ENCODE assay signal across 1 cellular context in genomic region chr15:31327674-31328424, GRCh38.
A peak's percentile ranks its signal among the peaks of the same experiment; 100 is the strongest.
TF ChIP-seq lines count a peak whose summit lies in the region.

No MANE protein-coding gene starts in this region.

TF ChIP-seq in GM12878, 131 proteins besides CTCF, POLR2A, EP300 and RAD21 (continued from another document and continues in another):
- no peak for TF ChIP-seq FOXK2 (IDR thresholded peaks at IDR 0.05)
- TF ChIP-seq SMARCA5 (IDR thresholded peaks at IDR 0.05) = no peak
- TF ChIP-seq MEF2A (IDR thresholded peaks at IDR 0.05; ENCODE audit: insufficient read depth, low read depth, low read length) = no peak
- no peak for TF ChIP-seq NBN (IDR thresholded peaks at IDR 0.05)
- TF ChIP-seq, protein P1, sequence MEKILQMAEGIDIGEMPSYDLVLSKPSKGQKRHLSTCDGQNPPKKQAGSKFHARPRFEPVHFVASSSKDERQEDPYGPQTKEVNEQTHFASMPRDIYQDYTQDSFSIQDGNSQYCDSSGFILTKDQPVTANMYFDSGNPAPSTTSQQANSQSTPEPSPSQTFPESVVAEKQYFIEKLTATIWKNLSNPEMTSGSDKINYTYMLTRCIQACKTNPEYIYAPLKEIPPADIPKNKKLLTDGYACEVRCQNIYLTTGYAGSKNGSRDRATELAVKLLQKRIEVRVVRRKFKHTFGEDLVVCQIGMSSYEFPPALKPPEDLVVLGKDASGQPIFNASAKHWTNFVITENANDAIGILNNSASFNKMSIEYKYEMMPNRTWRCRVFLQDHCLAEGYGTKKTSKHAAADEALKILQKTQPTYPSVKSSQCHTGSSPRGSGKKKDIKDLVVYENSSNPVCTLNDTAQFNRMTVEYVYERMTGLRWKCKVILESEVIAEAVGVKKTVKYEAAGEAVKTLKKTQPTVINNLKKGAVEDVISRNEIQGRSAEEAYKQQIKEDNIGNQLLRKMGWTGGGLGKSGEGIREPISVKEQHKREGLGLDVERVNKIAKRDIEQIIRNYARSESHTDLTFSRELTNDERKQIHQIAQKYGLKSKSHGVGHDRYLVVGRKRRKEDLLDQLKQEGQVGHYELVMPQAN (conservative IDR thresholded peaks at IDR 0.05) = peak; percentile 36
- peak; percentile 57 to 87; a peak in 3 of 4 replicates for TF ChIP-seq BHLHE40 (IDR thresholded peaks at IDR 0.05; ENCODE audit: borderline replicate concordance in 1 of 2, low read depth in 2 of 2, low read length in 1 of 2)
- TF ChIP-seq TARDBP (IDR thresholded peaks at IDR 0.05; ENCODE audit: borderline replicate concordance) = no peak
- TF ChIP-seq ATF7 (IDR thresholded peaks at IDR 0.05; ENCODE audit: low read depth) = no peak
- no peak for TF ChIP-seq ZNF384 (IDR thresholded peaks at IDR 0.05; ENCODE audit: borderline replicate concordance, low read depth, low read length)
- TF ChIP-seq BRCA1 (IDR thresholded peaks at IDR 0.05; ENCODE audit: low read depth, low read length) = no peak
- no peak for TF ChIP-seq FOXM1 (IDR thresholded peaks at IDR 0.05; ENCODE audit: low read depth, low read length)
- no peak for TF ChIP-seq ZBTB4 (CRISPR knock-in tag; IDR thresholded peaks at IDR 0.05)
- no peak for TF ChIP-seq HCFC1 (IDR thresholded peaks at IDR 0.05; ENCODE audit: low read length)
- no peak for TF ChIP-seq NR2C2 (IDR thresholded peaks at IDR 0.05; ENCODE audit: borderline replicate concordance, control insufficient read depth, insufficient read length, low read depth)
- no peak for TF ChIP-seq MTA3 (IDR thresholded peaks at IDR 0.05; ENCODE audit: borderline replicate concordance, low read length)
- TF ChIP-seq SKIL (IDR thresholded peaks at IDR 0.05; ENCODE audit: low read depth, poor library complexity, severe bottlenecking) = no peak
- TF ChIP-seq, protein P2, sequence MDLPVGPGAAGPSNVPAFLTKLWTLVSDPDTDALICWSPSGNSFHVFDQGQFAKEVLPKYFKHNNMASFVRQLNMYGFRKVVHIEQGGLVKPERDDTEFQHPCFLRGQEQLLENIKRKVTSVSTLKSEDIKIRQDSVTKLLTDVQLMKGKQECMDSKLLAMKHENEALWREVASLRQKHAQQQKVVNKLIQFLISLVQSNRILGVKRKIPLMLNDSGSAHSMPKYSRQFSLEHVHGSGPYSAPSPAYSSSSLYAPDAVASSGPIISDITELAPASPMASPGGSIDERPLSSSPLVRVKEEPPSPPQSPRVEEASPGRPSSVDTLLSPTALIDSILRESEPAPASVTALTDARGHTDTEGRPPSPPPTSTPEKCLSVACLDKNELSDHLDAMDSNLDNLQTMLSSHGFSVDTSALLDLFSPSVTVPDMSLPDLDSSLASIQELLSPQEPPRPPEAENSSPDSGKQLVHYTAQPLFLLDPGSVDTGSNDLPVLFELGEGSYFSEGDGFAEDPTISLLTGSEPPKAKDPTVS (IDR thresholded peaks at IDR 0.05; ENCODE audit: low read depth, low read length) = no peak
- no peak for TF ChIP-seq ZBTB33 (IDR thresholded peaks at IDR 0.05)
- TF ChIP-seq EGR1 (IDR thresholded peaks at IDR 0.05; ENCODE audit: borderline replicate concordance in 1 of 2, low read depth in 2 of 2, low read length in 2 of 2) = peak in 1 of 2 experiments; percentile 93; a peak in 2 of 3 replicates
- TF ChIP-seq ZBED1 (IDR thresholded peaks at IDR 0.05; ENCODE audit: borderline replicate concordance) = no peak
- TF ChIP-seq MEF2B (IDR thresholded peaks at IDR 0.05; ENCODE audit: partially characterized antibody, poor library complexity, severe bottlenecking) = no peak
- no peak; the same call in 1 of the 2 replicates for TF ChIP-seq EED (IDR thresholded peaks at IDR 0.05; ENCODE audit: low read depth)
- peak; percentile 55; the same call in 1 of the 2 replicates for TF ChIP-seq TCF12 (IDR thresholded peaks at IDR 0.05; ENCODE audit: low read depth, low read length)
- TF ChIP-seq BCL3 (IDR thresholded peaks at IDR 0.05; ENCODE audit: borderline replicate concordance, insufficient read depth, low read depth, low read length, poor library complexity, severe bottlenecking) = peak; percentile 19
- TF ChIP-seq IRF3 (IDR thresholded peaks at IDR 0.05) = no peak
- no peak for TF ChIP-seq CBX5 (IDR thresholded peaks at IDR 0.05; ENCODE audit: low read depth)
- no peak for TF ChIP-seq CHD2 (IDR thresholded peaks at IDR 0.05; ENCODE audit: borderline replicate concordance, low read depth, low read length)
- TF ChIP-seq, protein P3, sequence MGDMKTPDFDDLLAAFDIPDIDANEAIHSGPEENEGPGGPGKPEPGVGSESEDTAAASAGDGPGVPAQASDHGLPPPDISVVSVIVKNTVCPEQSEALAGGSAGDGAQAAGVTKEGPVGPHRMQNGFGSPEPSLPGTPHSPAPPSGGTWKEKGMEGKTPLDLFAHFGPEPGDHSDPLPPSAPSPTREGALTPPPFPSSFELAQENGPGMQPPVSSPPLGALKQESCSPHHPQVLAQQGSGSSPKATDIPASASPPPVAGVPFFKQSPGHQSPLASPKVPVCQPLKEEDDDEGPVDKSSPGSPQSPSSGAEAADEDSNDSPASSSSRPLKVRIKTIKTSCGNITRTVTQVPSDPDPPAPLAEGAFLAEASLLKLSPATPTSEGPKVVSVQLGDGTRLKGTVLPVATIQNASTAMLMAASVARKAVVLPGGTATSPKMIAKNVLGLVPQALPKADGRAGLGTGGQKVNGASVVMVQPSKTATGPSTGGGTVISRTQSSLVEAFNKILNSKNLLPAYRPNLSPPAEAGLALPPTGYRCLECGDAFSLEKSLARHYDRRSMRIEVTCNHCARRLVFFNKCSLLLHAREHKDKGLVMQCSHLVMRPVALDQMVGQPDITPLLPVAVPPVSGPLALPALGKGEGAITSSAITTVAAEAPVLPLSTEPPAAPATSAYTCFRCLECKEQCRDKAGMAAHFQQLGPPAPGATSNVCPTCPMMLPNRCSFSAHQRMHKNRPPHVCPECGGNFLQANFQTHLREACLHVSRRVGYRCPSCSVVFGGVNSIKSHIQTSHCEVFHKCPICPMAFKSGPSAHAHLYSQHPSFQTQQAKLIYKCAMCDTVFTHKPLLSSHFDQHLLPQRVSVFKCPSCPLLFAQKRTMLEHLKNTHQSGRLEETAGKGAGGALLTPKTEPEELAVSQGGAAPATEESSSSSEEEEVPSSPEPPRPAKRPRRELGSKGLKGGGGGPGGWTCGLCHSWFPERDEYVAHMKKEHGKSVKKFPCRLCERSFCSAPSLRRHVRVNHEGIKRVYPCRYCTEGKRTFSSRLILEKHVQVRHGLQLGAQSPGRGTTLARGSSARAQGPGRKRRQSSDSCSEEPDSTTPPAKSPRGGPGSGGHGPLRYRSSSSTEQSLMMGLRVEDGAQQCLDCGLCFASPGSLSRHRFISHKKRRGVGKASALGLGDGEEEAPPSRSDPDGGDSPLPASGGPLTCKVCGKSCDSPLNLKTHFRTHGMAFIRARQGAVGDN (IDR thresholded peaks at IDR 0.05) = 0 out of 2 replicates have a peak, but pooled peaks have one; percentile 5
- TF ChIP-seq, protein P4, sequence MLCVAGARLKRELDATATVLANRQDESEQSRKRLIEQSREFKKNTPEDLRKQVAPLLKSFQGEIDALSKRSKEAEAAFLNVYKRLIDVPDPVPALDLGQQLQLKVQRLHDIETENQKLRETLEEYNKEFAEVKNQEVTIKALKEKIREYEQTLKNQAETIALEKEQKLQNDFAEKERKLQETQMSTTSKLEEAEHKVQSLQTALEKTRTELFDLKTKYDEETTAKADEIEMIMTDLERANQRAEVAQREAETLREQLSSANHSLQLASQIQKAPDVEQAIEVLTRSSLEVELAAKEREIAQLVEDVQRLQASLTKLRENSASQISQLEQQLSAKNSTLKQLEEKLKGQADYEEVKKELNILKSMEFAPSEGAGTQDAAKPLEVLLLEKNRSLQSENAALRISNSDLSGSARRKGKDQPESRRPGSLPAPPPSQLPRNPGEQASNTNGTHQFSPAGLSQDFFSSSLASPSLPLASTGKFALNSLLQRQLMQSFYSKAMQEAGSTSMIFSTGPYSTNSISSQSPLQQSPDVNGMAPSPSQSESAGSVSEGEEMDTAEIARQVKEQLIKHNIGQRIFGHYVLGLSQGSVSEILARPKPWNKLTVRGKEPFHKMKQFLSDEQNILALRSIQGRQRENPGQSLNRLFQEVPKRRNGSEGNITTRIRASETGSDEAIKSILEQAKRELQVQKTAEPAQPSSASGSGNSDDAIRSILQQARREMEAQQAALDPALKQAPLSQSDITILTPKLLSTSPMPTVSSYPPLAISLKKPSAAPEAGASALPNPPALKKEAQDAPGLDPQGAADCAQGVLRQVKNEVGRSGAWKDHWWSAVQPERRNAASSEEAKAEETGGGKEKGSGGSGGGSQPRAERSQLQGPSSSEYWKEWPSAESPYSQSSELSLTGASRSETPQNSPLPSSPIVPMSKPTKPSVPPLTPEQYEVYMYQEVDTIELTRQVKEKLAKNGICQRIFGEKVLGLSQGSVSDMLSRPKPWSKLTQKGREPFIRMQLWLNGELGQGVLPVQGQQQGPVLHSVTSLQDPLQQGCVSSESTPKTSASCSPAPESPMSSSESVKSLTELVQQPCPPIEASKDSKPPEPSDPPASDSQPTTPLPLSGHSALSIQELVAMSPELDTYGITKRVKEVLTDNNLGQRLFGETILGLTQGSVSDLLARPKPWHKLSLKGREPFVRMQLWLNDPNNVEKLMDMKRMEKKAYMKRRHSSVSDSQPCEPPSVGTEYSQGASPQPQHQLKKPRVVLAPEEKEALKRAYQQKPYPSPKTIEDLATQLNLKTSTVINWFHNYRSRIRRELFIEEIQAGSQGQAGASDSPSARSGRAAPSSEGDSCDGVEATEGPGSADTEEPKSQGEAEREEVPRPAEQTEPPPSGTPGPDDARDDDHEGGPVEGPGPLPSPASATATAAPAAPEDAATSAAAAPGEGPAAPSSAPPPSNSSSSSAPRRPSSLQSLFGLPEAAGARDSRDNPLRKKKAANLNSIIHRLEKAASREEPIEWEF (IDR thresholded peaks at IDR 0.05; ENCODE audit: insufficient replicate concordance, low read depth, low read length) = no peak
- no peak for TF ChIP-seq IRF4 (IDR thresholded peaks at IDR 0.05; ENCODE audit: low read depth, low read length)
